10 cellular contexts compared by ENCODE assay signal in genomic region chr19:56199686-56200085, GRCh38. TPM values are rescaled to one million over a fixed set of nuclear protein-coding genes. Genes with fewer than 3 reads are reported as not detected.
"Had no signal": no experiment of that assay in that cellular context is flagged by ENCODE, and none has a peak within 500 bp of the region (broad histone marks: within the 10 kb centered on the region; RNA-seq: fewer than 3 reads in every experiment).

No MANE protein-coding gene starts in this region.

- H3K4me1 ChIP-seq: HAP-1 had no signal

- FAIRE-seq: HTR-8/SVneo had no signal

- H3K9me3 ChIP-seq: HAP-1 had no signal

- H3K9ac ChIP-seq: GM23248, KMS-11 had no signal

- ATAC-seq: HCT116 had no signal

- H3K27ac ChIP-seq: GM23248, KMS-11 had no signal

- DNase-seq: GM23248, GOT3, H7, KBM-7 had no signal

- H2AFZ ChIP-seq: GM23248 had no signal

- H3K4me3 ChIP-seq: GM23248, HAP-1 had no signal

- H3K36me3 ChIP-seq: HAP-1 had no signal

- H3K4me2 ChIP-seq: KMS-11 had no signal

RNA-seq across cellular contexts. Expression of gene ZSCAN5B, which starts 2.1 kb away (rescaled TPM):
- total RNA-seq: GM23248, H7, HT-29 had no signal
- polyA plus RNA-seq: GM23248 had no signal

RNA-seq across cellular contexts. Expression of gene ZSCAN5C, which starts 2.4 kb away (rescaled TPM):
- total RNA-seq: GM23248, H4, H7, HT-29 had no signal
- polyA plus RNA-seq: GM23248 had no signal

RNA-seq across cellular contexts. Expression of gene GALP, which starts 23.9 kb away (rescaled TPM):
- total RNA-seq: GM23248, H7, HT-29 had no signal
- polyA plus RNA-seq: GM23248 had no signal
